Comparison of ENCODE assay signal across 9 cellular contexts in genomic region chr2:49068613-49069012, GRCh38.
"Had no signal": no experiment of that assay in that cellular context is flagged by ENCODE, and none has a peak within 500 bp of the region (broad histone marks: within the 10 kb centered on the region; RNA-seq: fewer than 3 reads in every experiment).

No MANE protein-coding gene starts in this region.

- H3K4me3 Mint-ChIP-seq: HFFc6, IgD-negative memory B cell had no signal

- DNase-seq: GOT3, H7, HFFc6 had no signal

- H3K4me3 ChIP-seq: HAP-1, K562 had no signal

- H3K4me1 Mint-ChIP-seq: IgD-negative memory B cell had no signal

- ATAC-seq: HCT116, HepG2, K562 had no signal

- H3K36me3 Mint-ChIP-seq: IgD-negative memory B cell had no signal

- H3K27ac Mint-ChIP-seq: HFFc6, IgD-negative memory B cell had no signal

- H3K9me3 ChIP-seq: HAP-1 had no signal

- H3K4me1 ChIP-seq: HAP-1 had no signal

- H3K27me3 Mint-ChIP-seq: IgD-negative memory B cell had no signal

- H3K36me3 ChIP-seq: HAP-1 had no signal

- H3K27ac ChIP-seq: HL-60 had no signal
